24 cellular contexts compared by ENCODE assay signal in genomic region chr7:124783271-124783670, GRCh38. TPM values are rescaled to one million over a fixed set of nuclear protein-coding genes. Genes with fewer than 3 reads are reported as not detected.
"Had no signal": no experiment of that assay in that cellular context is flagged by ENCODE, and none has a peak within 500 bp of the region (broad histone marks: within the 10 kb centered on the region; RNA-seq: fewer than 3 reads in every experiment).

No MANE protein-coding gene starts in this region.

- H3K4me1 Mint-ChIP-seq: activated CD4-positive, alpha-beta T cell treated with anti-CD3 and anti-CD28 coated beads, Interleukin-2, amount 10 ng/mL, durations not matched to agents 24 days and 14 days; activated naive CD8-positive, alpha-beta T cell treated with anti-CD3 and anti-CD28 coated beads for 36 hours; activated T-helper 17 cell treated with anti-CD3 and anti-CD28 coated beads, Interleukin-2, amount 50 U/mL, for 72 hours; brain; naive thymus-derived CD8-positive, alpha-beta T cell had no signal

- H3K4me1 ChIP-seq: foreskin keratinocyte, lower lobe of right lung, prostate gland, transverse colon, vagina had no signal

- ATAC-seq: activated CD8-positive, alpha-beta T cell treated with anti-CD3 and anti-CD28 coated beads for 36 hours; activated T-helper 17 cell treated with anti-CD3 and anti-CD28 coated beads, Interleukin-2, amount 50 U/mL, for 72 hours; foreskin keratinocyte; left colon; lower lobe of right lung; naive thymus-derived CD8-positive, alpha-beta T cell; right cardiac atrium had no signal

- H3K4me3 ChIP-seq: dorsolateral prefrontal cortex, lower lobe of right lung, prostate gland, skin epidermis, transverse colon, vagina had no signal

- DNase-seq: activated CD4-positive, alpha-beta T cell treated with anti-CD3 and anti-CD28 coated beads, Interleukin-2, amount 10 ng/mL, durations not matched to agents 24 days and 14 days; activated CD8-positive, alpha-beta T cell treated with anti-CD3 and anti-CD28 coated beads for 36 hours; activated naive CD4-positive, alpha-beta T cell; activated naive CD8-positive, alpha-beta T cell treated with anti-CD3 and anti-CD28 coated beads for 36 hours; activated T-cell treated with anti-CD3 and anti-CD28 coated beads, Interleukin-2, amount 50 U/mL, for 1 hour; anterior cingulate cortex; caudate nucleus; dorsolateral prefrontal cortex; foreskin keratinocyte; glutamatergic neuron; hippocampal formation; left colon; lower lobe of right lung; naive thymus-derived CD8-positive, alpha-beta T cell; transverse colon had no signal

- H3K36me3 Mint-ChIP-seq: activated naive CD8-positive, alpha-beta T cell treated with anti-CD3 and anti-CD28 coated beads for 36 hours; brain; naive thymus-derived CD8-positive, alpha-beta T cell had no signal

- H3K27me3 ChIP-seq: dorsolateral prefrontal cortex, foreskin keratinocyte, transverse colon, vagina had no signal

- H3K9me3 Mint-ChIP-seq: activated CD4-positive, alpha-beta T cell treated with anti-CD3 and anti-CD28 coated beads, Interleukin-2, amount 10 ng/mL, durations not matched to agents 24 days and 14 days; activated CD8-positive, alpha-beta T cell treated with anti-CD3 and anti-CD28 coated beads for 36 hours; activated naive CD8-positive, alpha-beta T cell treated with anti-CD3 and anti-CD28 coated beads for 36 hours; activated T-helper 17 cell treated with anti-CD3 and anti-CD28 coated beads, Interleukin-2, amount 50 U/mL, for 72 hours; naive thymus-derived CD8-positive, alpha-beta T cell; stimulated activated naive CD8-positive, alpha-beta T cell treated with anti-CD3 and anti-CD28 coated beads, Interleukin-15, Interleukin-2, amounts not matched to agents 100 ng/mL and 50 ng/mL, for 24 hours had no signal

- FAIRE-seq: islet of Langerhans had no signal

- H3K27ac ChIP-seq: dorsolateral prefrontal cortex, foreskin keratinocyte, lower lobe of right lung, prostate gland, skin epidermis, transverse colon, vagina had no signal

- H3K36me3 ChIP-seq: lower lobe of right lung, prostate gland, transverse colon, vagina had no signal

- H3K4me3 Mint-ChIP-seq: activated CD4-positive, alpha-beta T cell treated with anti-CD3 and anti-CD28 coated beads, Interleukin-2, amount 10 ng/mL, durations not matched to agents 24 days and 14 days; activated CD8-positive, alpha-beta T cell treated with anti-CD3 and anti-CD28 coated beads for 36 hours; activated naive CD8-positive, alpha-beta T cell treated with anti-CD3 and anti-CD28 coated beads for 36 hours; activated T-helper 17 cell treated with anti-CD3 and anti-CD28 coated beads, Interleukin-2, amount 50 U/mL, for 72 hours; brain; naive thymus-derived CD8-positive, alpha-beta T cell; stimulated activated naive CD8-positive, alpha-beta T cell treated with anti-CD3 and anti-CD28 coated beads, Interleukin-15, Interleukin-2, amounts not matched to agents 100 ng/mL and 50 ng/mL, for 24 hours had no signal

- H3K9me3 ChIP-seq: lower lobe of right lung, prostate gland, transverse colon, vagina had no signal

- H3K27ac Mint-ChIP-seq: activated CD4-positive, alpha-beta T cell treated with anti-CD3 and anti-CD28 coated beads, Interleukin-2, amount 10 ng/mL, durations not matched to agents 24 days and 14 days; activated CD8-positive, alpha-beta T cell treated with anti-CD3 and anti-CD28 coated beads for 36 hours; activated naive CD8-positive, alpha-beta T cell treated with anti-CD3 and anti-CD28 coated beads for 36 hours; activated T-helper 17 cell treated with anti-CD3 and anti-CD28 coated beads, Interleukin-2, amount 50 U/mL, for 72 hours; brain; naive thymus-derived CD8-positive, alpha-beta T cell; stimulated activated naive CD8-positive, alpha-beta T cell treated with anti-CD3 and anti-CD28 coated beads, Interleukin-15, Interleukin-2, amounts not matched to agents 100 ng/mL and 50 ng/mL, for 24 hours had no signal

RNA-seq across cellular contexts. Expression of gene GPR37, which starts 17.7 kb away (rescaled TPM):
- total RNA-seq: activated CD4-positive, alpha-beta T cell treated with anti-CD3 and anti-CD28 coated beads, Interleukin-2, amount 10 ng/mL, durations not matched to agents 24 days and 14 days; activated CD8-positive, alpha-beta T cell treated with anti-CD3 and anti-CD28 coated beads for 36 hours; activated naive CD8-positive, alpha-beta T cell treated with anti-CD3 and anti-CD28 coated beads for 36 hours; activated T-helper 17 cell treated with anti-CD3 and anti-CD28 coated beads, Interleukin-2, amount 50 U/mL, for 72 hours; mesenteric fat pad; naive thymus-derived CD8-positive, alpha-beta T cell had no signal
- polyA plus RNA-seq: naive thymus-derived CD8-positive, alpha-beta T cell had no signal
